8 cellular contexts compared by ENCODE assay signal in genomic region chr19:16118489-16119033, GRCh38. TPM values are rescaled to one million over a fixed set of nuclear protein-coding genes. Genes with fewer than 3 reads are reported as not detected.
DNase-seq lines count a peak whose midpoint lies in the region; ATAC-seq and TF ChIP-seq lines count a peak whose summit lies in the region.

No MANE protein-coding gene starts in this region.

- peak; percentile 42 for TF ChIP-seq POLR2A in GM10847 (IDR thresholded peaks at IDR 0.05; ENCODE audit: extremely low read depth, insufficient read length)

- ATAC-seq in GM21360 (IDR thresholded peaks at IDR 0.05; ENCODE audit: unreplicated experiment) (peak; percentile 78), HG03558 (IDR thresholded peaks at IDR 0.05; ENCODE audit: extremely low read depth, unreplicated experiment) (peak; percentile 52), omental fat pad (ENCODE audit: low FRiP score) (no peak)
- ATAC-seq in activated naive CD4-positive, alpha-beta T cell treated with anti-CD3 and anti-CD28 coated beads, Interleukin-2, amount 50 U/mL, for 72 hours, result peak; percentile 70 to 80

- no peak for TF ChIP-seq CTCF in omental fat pad (IDR thresholded peaks at IDR 0.05)

- peaks cover 9 to 14% of the 10 kb centered on the region in 2 donors for H3K36me3 Mint-ChIP-seq in activated naive CD4-positive, alpha-beta T cell treated with anti-CD3 and anti-CD28 coated beads, Interleukin-2, amount 50 U/mL, for 72 hours

- H3K9me3 Mint-ChIP-seq in activated naive CD4-positive, alpha-beta T cell treated with anti-CD3 and anti-CD28 coated beads, Interleukin-2, amount 50 U/mL, for 72 hours, result no peaks in the 10 kb centered on the region

- peak overlapping the region; percentile 60 to 91 for H3K27ac Mint-ChIP-seq in activated naive CD4-positive, alpha-beta T cell treated with anti-CD3 and anti-CD28 coated beads, Interleukin-2, amount 50 U/mL, for 72 hours

- peak; percentile 34 to 73 for DNase-seq in activated naive CD4-positive, alpha-beta T cell treated with anti-CD3 and anti-CD28 coated beads, Interleukin-2, amount 50 U/mL, for 72 hours (ENCODE audit: low spot score in 2 of 2)
- DNase-seq in stimulated activated CD4-positive, alpha-beta T cell treated with anti-CD3 and anti-CD28 coated beads, Interleukin-2, amount 100 ng/mL, for 48 hours, result peak; percentile 46 to 48
- DNase-seq in omental fat pad (ENCODE audit: low spot score), result no peak
- DNase-seq in NCI-H82 (lab: John Stamatoyannopoulos, UW), result no peak
- no peak for DNase-seq in NCI-H1092 treated with DMSO at 0.1 percent for 48 hours (lab: John Stamatoyannopoulos, UW)

RNA-seq across cellular contexts. Expression of gene RAB8A, which starts 6.9 kb away (rescaled TPM):
- total RNA-seq in activated naive CD4-positive, alpha-beta T cell treated with anti-CD3 and anti-CD28 coated beads, Interleukin-2, amount 50 U/mL, for 72 hours, result 100 to 1,000 TPM; 125 to 155 TPM
- total RNA-seq in omental fat pad, result 10 to 100 TPM; 32.5 to 51.9 (median 40.0) TPM

RNA-seq across cellular contexts. Expression of gene HSH2D, which starts 24.9 kb away (rescaled TPM):
- 10 to 100 TPM; 23.9 to 49.8 TPM for total RNA-seq in activated naive CD4-positive, alpha-beta T cell treated with anti-CD3 and anti-CD28 coated beads, Interleukin-2, amount 50 U/mL, for 72 hours
- total RNA-seq in omental fat pad, result 1 to 10 TPM; 1.0 to 5.8 (median 1.6) TPM

RNA-seq across cellular contexts. Expression of gene TPM4, which starts 42.3 kb away (rescaled TPM):
- total RNA-seq in activated naive CD4-positive, alpha-beta T cell treated with anti-CD3 and anti-CD28 coated beads, Interleukin-2, amount 50 U/mL, for 72 hours, result 100 to 1,000 TPM; 405 to 411 TPM
- 100 to 1,000 TPM; 293 to 486 (median 418) TPM for total RNA-seq in omental fat pad

RNA-seq across cellular contexts. Expression of gene CIB3, which starts 54.8 kb away (rescaled TPM):
- 1 to 10 TPM in 1 of 2 donors, not detected in 1; 1.0 TPM for total RNA-seq in activated naive CD4-positive, alpha-beta T cell treated with anti-CD3 and anti-CD28 coated beads, Interleukin-2, amount 50 U/mL, for 72 hours
- not detected for total RNA-seq in omental fat pad

Comparison
In these comparisons a context has a peak if more than half of its experiments do, and no peak if none do; other contexts are left out.
1. DNase-seq: peak in activated naive CD4-positive, alpha-beta T cell treated with anti-CD3 and anti-CD28 coated beads, Interleukin-2, amount 50 U/mL, for 72 hours (2 of 2) and stimulated activated CD4-positive, alpha-beta T cell treated with anti-CD3 and anti-CD28 coated beads, Interleukin-2, amount 100 ng/mL, for 48 hours (2 of 2); none in omental fat pad (single experiment), NCI-H82 (single experiment) and NCI-H1092 treated with DMSO at 0.1 percent for 48 hours (single experiment).